30 cellular contexts compared by ENCODE assay signal in the genomic region with DNA sequence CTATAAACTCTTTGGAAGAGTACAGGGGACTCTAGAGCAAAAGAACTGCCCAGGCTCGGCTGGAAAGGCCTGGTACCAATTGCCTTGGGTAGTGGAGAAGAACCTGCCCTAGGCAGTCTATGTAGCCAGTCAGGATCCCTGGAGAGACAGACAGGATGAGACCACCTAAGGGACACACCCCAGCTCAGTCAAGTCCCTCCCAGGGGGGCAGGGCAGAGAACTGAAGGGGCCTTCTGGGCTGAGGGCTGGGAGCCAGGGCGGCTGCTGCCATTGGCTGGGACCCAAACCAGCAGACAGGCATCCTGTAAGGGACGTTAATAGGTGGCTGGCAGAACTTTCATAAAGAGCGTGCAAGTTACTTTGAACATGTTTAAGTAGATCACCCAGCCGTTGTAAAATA. TPM values are rescaled to one million over a fixed set of nuclear protein-coding genes. Genes with fewer than 3 reads are reported as not detected.
A peak's percentile ranks its signal among the peaks of the same experiment; 100 is the strongest.
DNase-seq lines count a peak whose midpoint lies in the region; ATAC-seq and TF ChIP-seq lines count a peak whose summit lies in the region.
"Had no signal": no experiment of that assay in that cellular context is flagged by ENCODE, and none has a peak within 500 bp of the region (broad histone marks: within the 10 kb centered on the region; RNA-seq: fewer than 3 reads in every experiment).

No MANE protein-coding gene starts in this region.

- no peaks in the 10 kb centered on the region for H3K4me1 Mint-ChIP-seq in progenitor cell of endocrine pancreas (ENCODE audit: low read depth)
- H3K4me1 Mint-ChIP-seq: activated naive CD8-positive, alpha-beta T cell treated with anti-CD3 and anti-CD28 coated beads, Interleukin-2, amount 50 U/mL, for 24 hours; WTC11 had no signal

- peak; percentile 3 for DNase-seq in GM20000 (ENCODE audit: low spot score)
- DNase-seq in adrenal gland, result peak in 3 of 7 donors; percentile 45 to 62 (median 52)
- peak in 4 of 5 donors; percentile 53 to 77 (median 66) for DNase-seq in heart left ventricle
- no peak for DNase-seq in progenitor cell of endocrine pancreas (ENCODE audit: low spot score, unreplicated experiment)
- no peak for DNase-seq in superior temporal gyrus (ENCODE audit: extremely low spot score)
- no peak for DNase-seq in dermis blood vessel endothelial cell
- DNase-seq in NCI-H2227 (lab: John Stamatoyannopoulos, UW; ENCODE audit: unreplicated experiment), result no peak
- DNase-seq: activated CD4-positive, alpha-beta T cell treated with anti-CD3 and anti-CD28 coated beads, Interleukin-2, amount 50 U/mL, for 4 hours; activated CD8-positive, alpha-beta memory T cell treated with anti-CD3 and anti-CD28 coated beads, Interleukin-2, amount 50 U/mL, for 48 hours; activated naive CD8-positive, alpha-beta T cell treated with anti-CD3 and anti-CD28 coated beads, Interleukin-2, amount 50 U/mL, for 24 hours; DMS79 treated with DMSO at 0.1 percent for 48 hours; effector memory CD8-positive, alpha-beta T cell; gastrocnemius medialis; NCI-H82; stimulated activated CD4-positive, alpha-beta T cell treated with anti-CD3 and anti-CD28 coated beads, Interleukin-2, amount 100 ng/mL, for 24 hours; T1000 had no signal

- no peaks in the 10 kb centered on the region for H3K27me3 Mint-ChIP-seq in progenitor cell of endocrine pancreas
- H3K27me3 Mint-ChIP-seq: activated naive CD8-positive, alpha-beta T cell treated with anti-CD3 and anti-CD28 coated beads, Interleukin-2, amount 50 U/mL, for 24 hours; effector memory CD8-positive, alpha-beta T cell had no signal

- H3K4me1 ChIP-seq in adrenal gland (replicated peaks in 1 of 2) (peaks cover 15% of the 10 kb centered on the region in 2 donors), heart left ventricle (peaks cover 0 to 57% (median 28%) of the 10 kb centered on the region in 12 donors)
- H3K4me1 ChIP-seq: gastrocnemius medialis, lower lobe of right lung, vagina had no signal

- H3K27ac ChIP-seq in adrenal gland (peak overlapping the region; percentile 14 to 84 (median 61)), heart left ventricle (peak overlapping the region in 10 of 12 donors; percentile 2 to 88 (median 51))
- H3K27ac ChIP-seq: gastrocnemius medialis, lower lobe of right lung, vagina had no signal

- intact Hi-C loops in adrenal gland (cut with DNase I) (loop anchor here in 1 of 2 donors (10.0 kb wide), 1 partner anchor 131 kb away; no protein-coding TSS in a partner anchor), heart left ventricle (cut with DNase I) (loop anchor here in 2 of 10 donors (5.0 kb wide), 2 partner anchors 93 to 228 kb away; no protein-coding TSS in a partner anchor)

- no peaks in the 10 kb centered on the region for H3K9me3 ChIP-seq in adrenal gland (replicated peaks in 1 of 3)
- H3K9me3 ChIP-seq in heart left ventricle, result no peaks in the 10 kb centered on the region
- H3K9me3 ChIP-seq: esophagus muscularis mucosa, gastrocnemius medialis, lower lobe of right lung, vagina had no signal

- H3K27ac Mint-ChIP-seq in progenitor cell of endocrine pancreas, result peak overlapping the region; percentile 17
- H3K27ac Mint-ChIP-seq: activated naive CD8-positive, alpha-beta T cell treated with anti-CD3 and anti-CD28 coated beads, Interleukin-2, amount 50 U/mL, for 24 hours had no signal

- H3K4me3 Mint-ChIP-seq in progenitor cell of endocrine pancreas (ENCODE audit: low read depth), result no peak overlapping the region
- H3K4me3 Mint-ChIP-seq: activated naive CD8-positive, alpha-beta T cell treated with anti-CD3 and anti-CD28 coated beads, Interleukin-2, amount 50 U/mL, for 24 hours; effector memory CD8-positive, alpha-beta T cell; WTC11 had no signal

- no peaks in the 10 kb centered on the region for H3K9me3 Mint-ChIP-seq in progenitor cell of endocrine pancreas (ENCODE audit: low read depth)
- H3K9me3 Mint-ChIP-seq: activated naive CD8-positive, alpha-beta T cell treated with anti-CD3 and anti-CD28 coated beads, Interleukin-2, amount 50 U/mL, for 24 hours; effector memory CD8-positive, alpha-beta T cell; WTC11 had no signal

- H3K36me3 ChIP-seq in adrenal gland (replicated peaks in 1 of 2), result peaks cover 0 to 72% of the 10 kb centered on the region in 2 donors
- H3K36me3 ChIP-seq in heart left ventricle, result peaks cover 0 to 85% (median 82%) of the 10 kb centered on the region in 9 donors

- TF ChIP-seq POLR2A in adrenal gland (IDR thresholded peaks at IDR 0.05) (no peak), heart left ventricle (IDR thresholded peaks at IDR 0.05) (no peak)

- peaks cover 32% of the 10 kb centered on the region for H3K36me3 Mint-ChIP-seq in progenitor cell of endocrine pancreas (ENCODE audit: insufficient read depth)

- ATAC-seq in heart left ventricle, result peak; percentile 62 to 82 (median 68)
- no peak for ATAC-seq in HG03196 (IDR thresholded peaks at IDR 0.05; ENCODE audit: unreplicated experiment)
- ATAC-seq: activated naive CD8-positive, alpha-beta T cell treated with anti-CD3 and anti-CD28 coated beads, Interleukin-2, amount 50 U/mL, for 24 hours; effector memory CD8-positive, alpha-beta T cell; GM12878 had no signal

- no peak overlapping the region for H3K4me3 ChIP-seq in adrenal gland
- no peak overlapping the region for H3K4me3 ChIP-seq in heart left ventricle
- H3K4me3 ChIP-seq: esophagus muscularis mucosa, gastrocnemius medialis, GM12878, lower lobe of right lung, smooth muscle cell, vagina had no signal

- H3K27me3 ChIP-seq in adrenal gland, result no peaks in the 10 kb centered on the region
- H3K27me3 ChIP-seq in heart left ventricle, result no peaks in the 10 kb centered on the region
- H3K27me3 ChIP-seq: esophagus muscularis mucosa, gastrocnemius medialis, vagina had no signal

- WGBS in adrenal gland, 4 donors, result 39 to 52% (median 43%) methylated on average over 5 of the region's 5 CpGs
- WGBS in heart left ventricle, 4 donors, result 42 to 47% (median 44%) methylated on average over 5 of the region's 5 CpGs

- TF ChIP-seq CTCF in GM20000 (IDR thresholded peaks at IDR 0.05; ENCODE audit: extremely low read depth, missing control alignments), result no peak
- TF ChIP-seq CTCF in adrenal gland (IDR thresholded peaks at IDR 0.05), result no peak
- no peak for TF ChIP-seq CTCF in heart left ventricle (IDR thresholded peaks at IDR 0.05)
- TF ChIP-seq CTCF in progenitor cell of endocrine pancreas (IDR thresholded peaks at IDR 0.05; ENCODE audit: unreplicated experiment), result no peak

RNA-seq across cellular contexts. Expression of a gene that starts 12.8 kb away (rescaled TPM):
- 1 to 10 TPM in 1 of 8 donors, under 1 TPM in 2, not detected in 5; 0.55 to 1.1 (median 0.65) TPM for total RNA-seq in adrenal gland
- under 1 TPM in 2 of 3 donors, not detected in 1; 0.07 to 0.31 TPM for polyA plus RNA-seq in adrenal gland
- total RNA-seq in heart left ventricle, result 1 to 10 TPM in 3 of 9 donors, under 1 TPM in 4, not detected in 2; 0.29 to 5.8 (median 0.63) TPM
- 10 to 100 TPM in 1 of 2 donors, not detected in 1; 25.3 TPM for polyA plus RNA-seq in heart left ventricle
- 0.24 and 0.80 TPM in 2 replicates for total RNA-seq in progenitor cell of endocrine pancreas
- not detected in 2 replicates for total RNA-seq in dermis blood vessel endothelial cell
- total RNA-seq: esophagus muscularis mucosa, gastrocnemius medialis, GM12878, H4, LHCN-M2, lower lobe of right lung, mucosa of gallbladder, pulmonary artery endothelial cell, smooth muscle cell, subcutaneous adipose tissue, vagina, WTC11 had no signal
- polyA plus RNA-seq: BJ, GM12878, neural cell, smooth muscle cell had no signal

Comparison
In these comparisons a context has a peak if more than half of its experiments do, and no peak if none do; other contexts are left out.
1. DNase-seq: peak in GM20000 (single experiment) and heart left ventricle (4 of 5); none in progenitor cell of endocrine pancreas (single experiment), superior temporal gyrus (single experiment), dermis blood vessel endothelial cell (single experiment) and NCI-H2227 (single experiment).